In genomic region chr17:49829026-49829425, GRCh38 we compare ENCODE assay signal across 31 cellular contexts. TPM values are rescaled to one million over a fixed set of nuclear protein-coding genes. Genes with fewer than 3 reads are reported as not detected.
A peak's percentile ranks its signal among the peaks of the same experiment; 100 is the strongest.
DNase-seq lines count a peak whose midpoint lies in the region; ATAC-seq and TF ChIP-seq lines count a peak whose summit lies in the region.
"Had no signal": no experiment of that assay in that cellular context is flagged by ENCODE, and none has a peak within 500 bp of the region (broad histone marks: within the 10 kb centered on the region; RNA-seq: fewer than 3 reads in every experiment).

No MANE protein-coding gene starts in this region.

- peak overlapping the region; percentile 53; the same call in 1 of the 2 replicates for H3K27ac Mint-ChIP-seq in WTC11
- H3K27ac Mint-ChIP-seq: T-helper 2 cell treated with Interferon-gamma antibody and Interleukin-4, amounts not matched to agents 5 μg/mL and 100 μg/mL, for 36 hours had no signal

- H3K4me3 ChIP-seq in right atrium auricular region (no peak overlapping the region), tibial artery (no peak overlapping the region), transverse colon (no peak overlapping the region)
- H3K4me3 ChIP-seq: esophagus squamous epithelium, GM12878, hepatocyte, right lobe of liver had no signal

- peaks cover 60% of the 10 kb centered on the region for H3K36me3 ChIP-seq in right atrium auricular region
- peaks cover 47 to 82% (median 77%) of the 10 kb centered on the region in 3 donors for H3K36me3 ChIP-seq in tibial artery
- peaks cover 0 to 38% (median 18%) of the 10 kb centered on the region in 4 donors for H3K36me3 ChIP-seq in transverse colon

- intact Hi-C loops in Right ventricle myocardium inferior (cut with DNase I) (no loop called here), tibial artery (cut with DNase I; ENCODE audit: low total_unique reads) (no loop called here), transverse colon (cut with DNase I; ENCODE audit: low total_unique reads) (no loop called here)

- TF ChIP-seq CTCF in right atrium auricular region (IDR thresholded peaks at IDR 0.05): no peak
- no peak for TF ChIP-seq CTCF in WTC11 (IDR thresholded peaks at IDR 0.05)
- TF ChIP-seq CTCF in tibial artery (IDR thresholded peaks at IDR 0.05): no peak
- TF ChIP-seq CTCF in transverse colon (IDR thresholded peaks at IDR 0.05): no peak

- in situ Hi-C loops in transverse colon (cut with MboI; ENCODE audit: low pct_ligation_motif_present in 1 of 4, low pct_unique_long_range_greater_than_20kb in 1 of 4, low sequenced_read_pairs in 3 of 4): no loop called here

- H3K9me3 Mint-ChIP-seq in WTC11: no peaks in the 10 kb centered on the region
- H3K9me3 Mint-ChIP-seq: activated naive CD8-positive, alpha-beta T cell treated with anti-CD3 and anti-CD28 coated beads, Interleukin-2, amount 10 ng/mL, durations not matched to agents 7 days and 5 days; T-helper 2 cell treated with Interferon-gamma antibody and Interleukin-4, amounts not matched to agents 5 μg/mL and 100 μg/mL, for 36 hours had no signal

- no peaks in the 10 kb centered on the region for H3K9me3 ChIP-seq in right atrium auricular region
- no peaks in the 10 kb centered on the region for H3K9me3 ChIP-seq in tibial artery
- no peaks in the 10 kb centered on the region for H3K9me3 ChIP-seq in transverse colon
- H3K9me3 ChIP-seq: BE2C, esophagus squamous epithelium, right lobe of liver had no signal

- POLR2A ChIA-PET in WTC11 (lab: Charles Lee): no interaction called here

- ATAC-seq in Right ventricle myocardium inferior (no peak), WTC11 (no peak), GM21360 (IDR thresholded peaks at IDR 0.05; ENCODE audit: unreplicated experiment) (no peak)
- ATAC-seq: GM12878 had no signal

- no peak for TF ChIP-seq POLR2A in transverse colon (IDR thresholded peaks at IDR 0.05)

- CTCF ChIA-PET in WTC11 (lab: Charles Lee): no interaction called here

- H3K4me1 ChIP-seq in right atrium auricular region (peaks cover 0 to 47% of the 10 kb centered on the region in 2 donors), tibial artery (peaks cover 0 to 40% (median 16%) of the 10 kb centered on the region in 4 donors), transverse colon (no peaks in the 10 kb centered on the region)
- H3K4me1 ChIP-seq: BE2C had no signal

- no peak for TF ChIP-seq EP300 in transverse colon (IDR thresholded peaks at IDR 0.05; ENCODE audit: low read depth)

- peak overlapping the region; percentile 49 to 76 for H3K27ac ChIP-seq in right atrium auricular region
- H3K27ac ChIP-seq in tibial artery: peak overlapping the region; percentile 34 to 45
- no peak overlapping the region for H3K27ac ChIP-seq in transverse colon
- H3K27ac ChIP-seq: hepatocyte, KMS-11, right lobe of liver had no signal

- no peak for DNase-seq in right atrium auricular region (ENCODE audit: low spot score)
- no peak for DNase-seq in Right ventricle myocardium inferior (ENCODE audit: missing footprints)
- no peak for DNase-seq in WTC11 (ENCODE audit: low spot score)
- peak; percentile 16 for DNase-seq in fibroblast of peridontal ligament (ENCODE audit: extremely low read depth)
- DNase-seq in tibial artery: no peak
- no peak for DNase-seq in transverse colon
- no peak for DNase-seq in stimulated activated CD4-positive, alpha-beta T cell treated with anti-CD3 and anti-CD28 coated beads, Interleukin-15, amount 100 ng/mL, for 24 hours
- DNase-seq: activated CD4-positive, alpha-beta T cell treated with anti-CD3 and anti-CD28 coated beads for 48 hours; activated gamma-delta T cell; activated naive CD8-positive, alpha-beta T cell treated with anti-CD3 and anti-CD28 coated beads, Interleukin-2, amount 10 ng/mL, durations not matched to agents 7 days and 5 days; BE2C; central memory CD4-positive, alpha-beta T cell; esophagus squamous epithelium; foreskin melanocyte; kidney glomerular epithelial cell; NCI-H1417 treated with DMSO at 0.1 percent for 48 hours; NCI-H345; NCI-H69; posterior cingulate gyrus; right lobe of liver; SHP77 treated with DMSO at 0.1 percent for 48 hours; stimulated activated CD4-positive, alpha-beta T cell treated with anti-CD3 and anti-CD28 coated beads, Interleukin-12 subunit alpha, Interleukin-12 subunit beta, amount 100 ng/mL, for 4 hours; stimulated activated CD4-positive, alpha-beta T cell treated with anti-CD3 and anti-CD28 coated beads, Interleukin-4, amount 100 ng/mL, for 4 hours; trophoblast cell had no signal

- H3K27me3 Mint-ChIP-seq in WTC11 (ENCODE audit: low read depth): no peaks in the 10 kb centered on the region
- H3K27me3 Mint-ChIP-seq: activated naive CD8-positive, alpha-beta T cell treated with anti-CD3 and anti-CD28 coated beads, Interleukin-2, amount 10 ng/mL, durations not matched to agents 7 days and 5 days had no signal

- H3K4me1 Mint-ChIP-seq in WTC11: peaks cover 19% of the 10 kb centered on the region
- H3K4me1 Mint-ChIP-seq: activated naive CD8-positive, alpha-beta T cell treated with anti-CD3 and anti-CD28 coated beads, Interleukin-2, amount 10 ng/mL, durations not matched to agents 7 days and 5 days had no signal

- H3K4me3 Mint-ChIP-seq in WTC11: no peak overlapping the region
- H3K4me3 Mint-ChIP-seq: activated naive CD8-positive, alpha-beta T cell treated with anti-CD3 and anti-CD28 coated beads, Interleukin-2, amount 10 ng/mL, durations not matched to agents 7 days and 5 days; T-helper 2 cell treated with Interferon-gamma antibody and Interleukin-4, amounts not matched to agents 5 μg/mL and 100 μg/mL, for 36 hours had no signal

- WGBS in transverse colon (ENCODE audit: low coverage in 1 of 2), 2 donors: 90 to 93% methylated on average over 2 of the region's 2 CpGs

- H3K27me3 ChIP-seq in right atrium auricular region: no peaks in the 10 kb centered on the region
- no peaks in the 10 kb centered on the region for H3K27me3 ChIP-seq in tibial artery
- H3K27me3 ChIP-seq in transverse colon: no peaks in the 10 kb centered on the region
- H3K27me3 ChIP-seq: BE2C, esophagus squamous epithelium, hepatocyte, right lobe of liver had no signal

- H3K36me3 Mint-ChIP-seq in WTC11: peaks cover 76% of the 10 kb centered on the region

TF ChIP-seq in WTC11, 78 proteins besides CTCF, POLR2A, EP300 and RAD21 (continues in another document):
- no peak for TF ChIP-seq FOXP1 (CRISPR knock-in tag; IDR thresholded peaks at IDR 0.05; ENCODE audit: borderline replicate concordance)
- no peak for TF ChIP-seq PRRX2 (CRISPR knock-in tag; IDR thresholded peaks at IDR 0.05)
- no peak for TF ChIP-seq ZNF416 (CRISPR knock-in tag; IDR thresholded peaks at IDR 0.05)
- TF ChIP-seq, protein P1, sequence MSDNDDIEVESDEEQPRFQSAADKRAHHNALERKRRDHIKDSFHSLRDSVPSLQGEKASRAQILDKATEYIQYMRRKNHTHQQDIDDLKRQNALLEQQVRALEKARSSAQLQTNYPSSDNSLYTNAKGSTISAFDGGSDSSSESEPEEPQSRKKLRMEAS (CRISPR knock-in tag; IDR thresholded peaks at IDR 0.05): no peak
- no peak for TF ChIP-seq CBFB (CRISPR knock-in tag; IDR thresholded peaks at IDR 0.05; ENCODE audit: low read depth)
- TF ChIP-seq GRHL2 (CRISPR knock-in tag; IDR thresholded peaks at IDR 0.05; ENCODE audit: insufficient replicate concordance, severe bottlenecking): no peak
- TF ChIP-seq ZNF425 (CRISPR knock-in tag; conservative IDR thresholded peaks at IDR 0.05): no peak
- TF ChIP-seq ZNF263 (CRISPR knock-in tag; IDR thresholded peaks at IDR 0.05; ENCODE audit: low read depth): no peak
- TF ChIP-seq, protein P2, sequence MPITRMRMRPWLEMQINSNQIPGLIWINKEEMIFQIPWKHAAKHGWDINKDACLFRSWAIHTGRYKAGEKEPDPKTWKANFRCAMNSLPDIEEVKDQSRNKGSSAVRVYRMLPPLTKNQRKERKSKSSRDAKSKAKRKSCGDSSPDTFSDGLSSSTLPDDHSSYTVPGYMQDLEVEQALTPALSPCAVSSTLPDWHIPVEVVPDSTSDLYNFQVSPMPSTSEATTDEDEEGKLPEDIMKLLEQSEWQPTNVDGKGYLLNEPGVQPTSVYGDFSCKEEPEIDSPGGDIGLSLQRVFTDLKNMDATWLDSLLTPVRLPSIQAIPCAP (CRISPR knock-in tag; IDR thresholded peaks at IDR 0.05): no peak

RNA-seq across cellular contexts. Expression of gene TAC4, which starts 18.8 kb away (rescaled TPM):
- total RNA-seq in right atrium auricular region: not detected
- 0.43 TPM for total RNA-seq in Right ventricle myocardium inferior
- not detected in 3 replicates for total RNA-seq in WTC11 (2021)
- not detected for total RNA-seq in transverse colon
- total RNA-seq: activated CD8-positive, alpha-beta memory T cell treated with anti-CD3 and anti-CD28 coated beads for 36 hours; activated naive CD8-positive, alpha-beta T cell treated with anti-CD3 and anti-CD28 coated beads, Interleukin-2, amount 10 ng/mL, durations not matched to agents 7 days and 5 days; esophagus squamous epithelium; GM12878; hepatocyte; lung microvascular endothelial cell; right lobe of liver had no signal

RNA-seq across cellular contexts. Expression of gene KAT7, which starts 40.5 kb away (rescaled TPM):
- 10 to 100 TPM; 30.5 to 38.2 TPM for total RNA-seq in right atrium auricular region
- 45.4 TPM for total RNA-seq in Right ventricle myocardium inferior
- total RNA-seq in WTC11 (2021): 165 to 199 TPM (median 171 TPM) in 3 replicates
- total RNA-seq in transverse colon: 10 to 100 TPM; 21.3 to 54.2 (median 32.8) TPM

Comparison
In these comparisons a context has a peak if more than half of its experiments do, and no peak if none do; other contexts are left out.
1. H3K27ac ChIP-seq: peak in right atrium auricular region (2 of 2) and tibial artery (2 of 2); none in transverse colon (0 of 4).